In genomic region chr21:36070999-36071398, GRCh38 we compare ENCODE assay signal across 11 cellular contexts. TPM values are rescaled to one million over a fixed set of nuclear protein-coding genes. Genes with fewer than 3 reads are reported as not detected.
DNase-seq lines count a peak whose midpoint lies in the region; ATAC-seq, FAIRE-seq and TF ChIP-seq lines count a peak whose summit lies in the region.
"Had no signal": no experiment of that assay in that cellular context is flagged by ENCODE, and none has a peak within 500 bp of the region (broad histone marks: within the 10 kb centered on the region; RNA-seq: fewer than 3 reads in every experiment).

No MANE protein-coding gene starts in this region.

- H4K20me1 ChIP-seq in keratinocyte (ENCODE audit: control insufficient read depth, extremely low read depth, insufficient read depth, low read length) = no peaks in the 10 kb centered on the region

- peaks cover 19% of the 10 kb centered on the region for H3K36me3 ChIP-seq in adipocyte (ENCODE audit: control insufficient read depth, insufficient read depth, low read length, severe bottlenecking)
- H3K36me3 ChIP-seq in keratinocyte (ENCODE audit: control insufficient read depth in 2 of 2, extremely low read depth in 1 of 2, insufficient read depth in 2 of 2, low read length in 2 of 2) = peaks cover 8 to 15% of the 10 kb centered on the region in 2 experiments

- dilution Hi-C loops in keratinocyte (cut with MboI; ENCODE audit: extremely low pct_ligation_motif_present, low sequenced_read_pairs) = no loop called here

- H3K9ac ChIP-seq in adipocyte (ENCODE audit: low read length) (peak overlapping the region; percentile 94), keratinocyte (ENCODE audit: control insufficient read depth, extremely low read depth, insufficient read depth, low read length) (peak overlapping the region; percentile 23)
- H3K9ac ChIP-seq: KMS-11 had no signal

- ATAC-seq in HG03139 (IDR thresholded peaks at IDR 0.05; ENCODE audit: unreplicated experiment) = no peak
- ATAC-seq in GM21576 (IDR thresholded peaks at IDR 0.05; ENCODE audit: unreplicated experiment) = no peak

- H3K4me2 ChIP-seq in keratinocyte (ENCODE audit: control insufficient read depth, extremely low read depth, insufficient read depth, low read depth, low read length) = peak overlapping the region; percentile 91

- H3K27ac ChIP-seq in keratinocyte (ENCODE audit: control insufficient read depth, insufficient read depth, low read length) = no peak overlapping the region
- H3K27ac ChIP-seq in substantia nigra (ENCODE audit: low read depth, low read length, poor library complexity, severe bottlenecking) = peak overlapping the region; percentile 98
- H3K27ac ChIP-seq: epithelial cell of prostate, KMS-11 had no signal

- no peak for TF ChIP-seq CTCF in keratinocyte (optimal IDR thresholded peaks at IDR 0.05 in 1 of 3, IDR thresholded peaks at IDR 0.05 in 1 of 3, conservative IDR thresholded peaks at IDR 0.05 in 1 of 3; ENCODE audit: extremely low read depth in 1 of 3, insufficient read depth in 2 of 3, low read length in 3 of 3)
- no peak for TF ChIP-seq CTCF in GM13976 (IDR thresholded peaks at IDR 0.05; ENCODE audit: borderline replicate concordance, control extremely low read depth, extremely low read depth, insufficient read depth, missing control alignments)

- DNase-seq in activated T-cell treated with anti-CD3 and anti-CD28 coated beads, Interleukin-2, amount 50 U/mL, for 24 hours = no peak
- DNase-seq in activated T-cell treated with anti-CD3 and anti-CD28 coated beads, Interleukin-2, amount 50 U/mL, for 48 hours = no peak
- DNase-seq in adipocyte (ENCODE audit: low read depth) (no peak), keratinocyte (ENCODE audit: low read depth, low spot score) (no peak), substantia nigra (lab: John Stamatoyannopoulos, UW) (no peak), GM13976 (ENCODE audit: low spot score) (no peak)

- H3K27me3 Mint-ChIP-seq in activated T-cell treated with anti-CD3 and anti-CD28 coated beads, Interleukin-2, amount 50 U/mL, for 24 hours = no peaks in the 10 kb centered on the region

- H3K9me1 ChIP-seq in keratinocyte (ENCODE audit: control insufficient read depth, extremely low read depth, insufficient read depth, low read length) = peaks cover 5% of the 10 kb centered on the region

- H3K9me3 ChIP-seq in adipocyte (ENCODE audit: control insufficient read depth, low read length) (peaks cover 8% of the 10 kb centered on the region), keratinocyte (ENCODE audit: control insufficient read depth, low read depth, low read length) (peaks cover 5% of the 10 kb centered on the region)

- H3K36me3 Mint-ChIP-seq in activated T-cell treated with anti-CD3 and anti-CD28 coated beads, Interleukin-2, amount 50 U/mL, for 24 hours (ENCODE audit: low read depth) = peaks cover 51% of the 10 kb centered on the region

- H3K4me1 ChIP-seq in adipocyte (ENCODE audit: control insufficient read depth, insufficient read depth, low read length) (peaks cover 34% of the 10 kb centered on the region), keratinocyte (ENCODE audit: control insufficient read depth, extremely low read depth, insufficient read depth, low read length) (peaks cover 47% of the 10 kb centered on the region)

- H3K9me3 Mint-ChIP-seq in activated T-cell treated with anti-CD3 and anti-CD28 coated beads, Interleukin-2, amount 50 U/mL, for 24 hours = peaks cover 11% of the 10 kb centered on the region

- no peak overlapping the region for H3K27ac Mint-ChIP-seq in activated T-cell treated with anti-CD3 and anti-CD28 coated beads, Interleukin-2, amount 50 U/mL, for 24 hours

- peaks cover 22% of the 10 kb centered on the region for H3K79me2 ChIP-seq in keratinocyte (ENCODE audit: control insufficient read depth, insufficient read depth, low read length)

- H3K27me3 ChIP-seq in adipocyte (replicated peaks; ENCODE audit: control insufficient read depth, insufficient read depth, low read length) (no peaks in the 10 kb centered on the region), keratinocyte (ENCODE audit: control insufficient read depth, extremely low read depth, insufficient read depth, low read length) (no peaks in the 10 kb centered on the region)

- peak overlapping the region; percentile 88 for H3K4me3 Mint-ChIP-seq in activated T-cell treated with anti-CD3 and anti-CD28 coated beads, Interleukin-2, amount 50 U/mL, for 24 hours

- no peak overlapping the region for H2AFZ ChIP-seq in keratinocyte (ENCODE audit: control insufficient read depth, low read length)

- peaks cover 53% of the 10 kb centered on the region for H3K4me1 Mint-ChIP-seq in activated T-cell treated with anti-CD3 and anti-CD28 coated beads, Interleukin-2, amount 50 U/mL, for 24 hours (ENCODE audit: low read depth)

- in situ Hi-C loops in GM13976 (cut with MboI; ENCODE audit: low sequenced_read_pairs, unreplicated experiment) = no loop called here

- no peak for FAIRE-seq in keratinocyte (lab: Jason Lieb, UNC)
- FAIRE-seq: GM18507 had no signal

- H3K4me3 ChIP-seq in adipocyte (ENCODE audit: low read length) (peak overlapping the region; percentile 95), keratinocyte (ENCODE audit: control insufficient read depth in 2 of 3, extremely low read depth in 1 of 3, insufficient read depth in 2 of 3, low read depth in 1 of 3, low read length in 3 of 3) (peak overlapping the region; percentile 81 to 98 (median 83))

RNA-seq across cellular contexts. Expression of gene CBR1, which starts 1.2 kb away (rescaled TPM):
- 188 to 269 TPM (median 207 TPM) in 3 replicates for polyA plus RNA-seq in keratinocyte
- polyA plus RNA-seq in keratinocyte (2011; ENCODE audit: low read depth) = 46.5 TPM
- polyA plus RNA-seq in keratinocyte (2011; cell fraction: cytosol; rRNA removed) = 157 and 252 TPM in 2 replicates
- polyA plus RNA-seq in keratinocyte (2011; cell fraction: nucleus; rRNA removed) = 136 and 160 TPM in 2 replicates
- polyA plus RNA-seq in keratinocyte (2012; ENCODE audit: low replicate concordance) = 109 and 180 TPM in 2 replicates
- polyA minus RNA-seq in keratinocyte = 53.4 to 72.4 TPM (median 69.5 TPM) in 3 replicates
- polyA minus RNA-seq in keratinocyte (2011; cell fraction: cytosol; rRNA and poly(A)+ RNA removed) = 363 TPM
- 69.5 and 80.8 TPM in 2 replicates for polyA minus RNA-seq in keratinocyte (2011; cell fraction: nucleus; rRNA and poly(A)+ RNA removed)

RNA-seq across cellular contexts. Expression of gene SETD4, which starts 10.7 kb away (rescaled TPM):
- 15.1 to 16.8 TPM (median 15.8 TPM) in 3 replicates for polyA plus RNA-seq in keratinocyte
- polyA plus RNA-seq in keratinocyte (2011; ENCODE audit: low read depth) = 11.3 TPM
- 10.0 and 10.5 TPM in 2 replicates for polyA plus RNA-seq in keratinocyte (2011; cell fraction: cytosol; rRNA removed)
- polyA plus RNA-seq in keratinocyte (2011; cell fraction: nucleus; rRNA removed) = 44.9 and 47.4 TPM in 2 replicates
- 10.5 and 12.3 TPM in 2 replicates for polyA plus RNA-seq in keratinocyte (2012; ENCODE audit: low replicate concordance)
- 12.2 to 14.2 TPM (median 13.4 TPM) in 3 replicates for polyA minus RNA-seq in keratinocyte
- 9.4 TPM for polyA minus RNA-seq in keratinocyte (2011; cell fraction: cytosol; rRNA and poly(A)+ RNA removed)
- 11.4 and 18.9 TPM in 2 replicates for polyA minus RNA-seq in keratinocyte (2011; cell fraction: nucleus; rRNA and poly(A)+ RNA removed)
